Comparison of ENCODE assay signal across 1 cellular context in the genomic region with DNA sequence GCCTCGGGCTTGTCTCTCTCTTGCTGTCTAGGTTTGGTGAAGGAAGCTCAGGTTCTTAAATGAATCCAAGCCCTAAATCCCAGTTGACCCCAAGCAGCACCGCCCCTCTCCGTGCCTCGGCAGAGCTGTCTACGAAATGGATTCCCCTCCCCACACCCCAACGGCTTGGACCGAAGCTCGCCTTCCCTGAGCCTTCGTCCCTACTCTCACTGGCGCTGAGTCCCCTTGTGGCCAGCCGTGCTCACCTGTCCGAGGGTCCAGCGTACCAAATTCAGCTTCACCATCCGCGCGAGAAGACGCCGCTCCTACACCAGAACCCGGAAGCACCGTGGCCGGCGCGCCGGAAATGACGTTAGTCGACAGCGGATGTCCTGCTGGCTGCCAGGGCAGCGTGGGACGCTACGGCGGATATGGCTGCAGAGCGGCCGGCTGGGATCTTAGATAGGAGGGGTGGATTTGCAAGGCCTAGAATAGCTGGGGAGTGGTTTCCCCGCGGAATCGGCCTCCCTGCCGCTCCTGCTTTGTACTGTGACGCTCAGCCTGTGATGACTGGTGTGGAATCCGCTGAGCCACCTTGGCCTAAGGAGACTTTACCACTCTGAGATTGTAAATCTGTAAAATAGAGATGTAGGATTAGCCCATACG.
TF ChIP-seq lines count a peak whose summit lies in the region.

A gene (minus strand): TSS at position 325 of the 645 bp plus-strand sequence. CDS start 2,201 bp downstream, outside the sequence.

TF ChIP-seq in K562, 482 proteins besides CTCF, POLR2A, EP300 and RAD21 (continued from another document and continues in another):
- TF ChIP-seq, protein P1, sequence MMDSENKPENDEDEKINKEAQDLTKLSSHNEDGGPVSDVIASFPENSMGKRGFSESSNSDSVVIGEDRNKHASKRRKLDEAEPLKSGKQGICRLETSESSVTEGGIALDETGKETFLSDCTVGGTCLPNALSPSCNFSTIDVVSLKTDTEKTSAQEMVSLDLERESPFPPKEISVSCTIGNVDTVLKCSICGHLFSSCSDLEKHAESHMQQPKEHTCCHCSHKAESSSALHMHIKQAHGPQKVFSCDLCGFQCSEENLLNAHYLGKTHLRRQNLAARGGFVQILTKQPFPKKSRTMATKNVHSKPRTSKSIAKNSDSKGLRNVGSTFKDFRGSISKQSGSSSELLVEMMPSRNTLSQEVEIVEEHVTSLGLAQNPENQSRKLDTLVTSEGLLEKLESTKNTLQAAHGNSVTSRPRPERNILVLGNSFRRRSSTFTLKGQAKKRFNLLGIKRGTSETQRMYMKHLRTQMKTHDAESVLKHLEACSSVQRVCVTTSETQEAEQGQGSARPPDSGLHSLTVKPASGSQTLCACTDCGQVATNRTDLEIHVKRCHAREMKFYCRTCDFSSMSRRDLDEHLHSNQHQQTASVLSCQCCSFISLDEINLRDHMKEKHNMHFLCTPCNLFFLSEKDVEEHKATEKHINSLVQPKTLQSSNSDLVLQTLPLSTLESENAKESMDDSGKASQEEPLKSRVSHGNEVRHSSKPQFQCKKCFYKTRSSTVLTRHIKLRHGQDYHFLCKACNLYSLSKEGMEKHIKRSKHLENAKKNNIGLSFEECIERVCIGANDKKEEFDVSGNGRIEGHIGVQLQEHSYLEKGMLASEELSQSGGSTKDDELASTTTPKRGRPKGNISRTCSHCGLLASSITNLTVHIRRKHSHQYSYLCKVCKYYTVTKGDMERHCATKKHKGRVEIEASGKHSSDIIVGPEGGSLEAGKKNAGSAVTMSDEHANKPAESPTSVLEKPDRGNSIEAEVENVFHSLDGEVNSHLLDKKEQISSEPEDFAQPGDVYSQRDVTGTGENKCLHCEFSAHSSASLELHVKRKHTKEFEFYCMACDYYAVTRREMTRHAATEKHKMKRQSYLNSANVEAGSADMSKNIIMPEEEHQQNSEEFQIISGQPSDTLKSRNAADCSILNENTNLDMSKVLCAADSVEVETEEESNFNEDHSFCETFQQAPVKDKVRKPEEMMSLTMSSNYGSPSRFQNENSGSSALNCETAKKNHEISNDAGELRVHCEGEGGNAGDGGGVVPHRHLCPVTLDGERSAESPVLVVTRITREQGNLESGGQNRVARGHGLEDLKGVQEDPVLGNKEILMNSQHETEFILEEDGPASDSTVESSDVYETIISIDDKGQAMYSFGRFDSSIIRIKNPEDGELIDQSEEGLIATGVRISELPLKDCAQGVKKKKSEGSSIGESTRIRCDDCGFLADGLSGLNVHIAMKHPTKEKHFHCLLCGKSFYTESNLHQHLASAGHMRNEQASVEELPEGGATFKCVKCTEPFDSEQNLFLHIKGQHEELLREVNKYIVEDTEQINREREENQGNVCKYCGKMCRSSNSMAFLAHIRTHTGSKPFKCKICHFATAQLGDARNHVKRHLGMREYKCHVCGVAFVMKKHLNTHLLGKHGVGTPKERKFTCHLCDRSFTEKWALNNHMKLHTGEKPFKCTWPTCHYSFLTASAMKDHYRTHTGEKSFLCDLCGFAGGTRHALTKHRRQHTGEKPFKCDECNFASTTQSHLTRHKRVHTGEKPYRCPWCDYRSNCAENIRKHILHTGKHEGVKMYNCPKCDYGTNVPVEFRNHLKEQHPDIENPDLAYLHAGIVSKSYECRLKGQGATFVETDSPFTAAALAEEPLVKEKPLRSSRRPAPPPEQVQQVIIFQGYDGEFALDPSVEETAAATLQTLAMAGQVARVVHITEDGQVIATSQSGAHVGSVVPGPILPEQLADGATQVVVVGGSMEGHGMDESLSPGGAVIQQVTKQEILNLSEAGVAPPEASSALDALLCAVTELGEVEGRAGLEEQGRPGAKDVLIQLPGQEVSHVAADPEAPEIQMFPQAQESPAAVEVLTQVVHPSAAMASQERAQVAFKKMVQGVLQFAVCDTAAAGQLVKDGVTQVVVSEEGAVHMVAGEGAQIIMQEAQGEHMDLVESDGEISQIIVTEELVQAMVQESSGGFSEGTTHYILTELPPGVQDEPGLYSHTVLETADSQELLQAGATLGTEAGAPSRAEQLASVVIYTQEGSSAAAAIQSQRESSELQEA (IDR thresholded peaks at IDR 0.05; ENCODE audit: low read depth) = no peak
- no peak for TF ChIP-seq RFX7 (CRISPR knock-in tag; IDR thresholded peaks at IDR 0.05)
- no peak; the same call in 1 of the 2 replicates for TF ChIP-seq STAT5A (IDR thresholded peaks at IDR 0.05; ENCODE audit: borderline replicate concordance, low read length)
- peak; percentile 98 for TF ChIP-seq CREM (IDR thresholded peaks at IDR 0.05; ENCODE audit: low read depth)
- no peak for TF ChIP-seq SAFB (IDR thresholded peaks at IDR 0.05; ENCODE audit: borderline replicate concordance, low read depth, low read length)
- TF ChIP-seq NR2C2 (CRISPR knock-in tag; IDR thresholded peaks at IDR 0.05) = no peak
- peak; percentile 57; the same call in 1 of the 2 replicates for TF ChIP-seq NR2C2 (tag; IDR thresholded peaks at IDR 0.05)
- no peak for TF ChIP-seq ZZZ3 (IDR thresholded peaks at IDR 0.05)
- TF ChIP-seq, protein P2, sequence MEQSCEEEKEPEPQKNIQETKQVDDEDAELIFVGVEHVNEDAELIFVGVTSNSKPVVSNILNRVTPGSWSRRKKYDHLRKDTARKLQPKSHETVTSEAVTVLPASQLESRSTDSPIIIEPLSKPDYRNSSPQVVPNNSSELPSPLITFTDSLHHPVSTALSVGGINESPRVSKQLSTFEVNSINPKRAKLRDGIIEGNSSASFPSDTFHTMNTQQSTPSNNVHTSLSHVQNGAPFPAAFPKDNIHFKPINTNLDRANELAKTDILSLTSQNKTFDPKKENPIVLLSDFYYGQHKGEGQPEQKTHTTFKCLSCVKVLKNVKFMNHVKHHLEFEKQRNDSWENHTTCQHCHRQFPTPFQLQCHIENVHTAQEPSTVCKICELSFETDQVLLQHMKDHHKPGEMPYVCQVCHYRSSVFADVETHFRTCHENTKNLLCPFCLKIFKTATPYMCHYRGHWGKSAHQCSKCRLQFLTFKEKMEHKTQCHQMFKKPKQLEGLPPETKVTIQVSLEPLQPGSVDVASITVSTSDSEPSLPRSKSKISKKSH (CRISPR knock-in tag; IDR thresholded peaks at IDR 0.05) = no peak
- no peak for TF ChIP-seq ZSCAN32 (CRISPR knock-in tag; IDR thresholded peaks at IDR 0.05)
- peak; percentile 92 to 95; a peak in 2 of 4 replicates for TF ChIP-seq SIN3A (IDR thresholded peaks at IDR 0.05; ENCODE audit: borderline replicate concordance in 2 of 2, control insufficient read depth in 1 of 2, low read depth in 2 of 2, low read length in 2 of 2)
- TF ChIP-seq, protein P3, sequence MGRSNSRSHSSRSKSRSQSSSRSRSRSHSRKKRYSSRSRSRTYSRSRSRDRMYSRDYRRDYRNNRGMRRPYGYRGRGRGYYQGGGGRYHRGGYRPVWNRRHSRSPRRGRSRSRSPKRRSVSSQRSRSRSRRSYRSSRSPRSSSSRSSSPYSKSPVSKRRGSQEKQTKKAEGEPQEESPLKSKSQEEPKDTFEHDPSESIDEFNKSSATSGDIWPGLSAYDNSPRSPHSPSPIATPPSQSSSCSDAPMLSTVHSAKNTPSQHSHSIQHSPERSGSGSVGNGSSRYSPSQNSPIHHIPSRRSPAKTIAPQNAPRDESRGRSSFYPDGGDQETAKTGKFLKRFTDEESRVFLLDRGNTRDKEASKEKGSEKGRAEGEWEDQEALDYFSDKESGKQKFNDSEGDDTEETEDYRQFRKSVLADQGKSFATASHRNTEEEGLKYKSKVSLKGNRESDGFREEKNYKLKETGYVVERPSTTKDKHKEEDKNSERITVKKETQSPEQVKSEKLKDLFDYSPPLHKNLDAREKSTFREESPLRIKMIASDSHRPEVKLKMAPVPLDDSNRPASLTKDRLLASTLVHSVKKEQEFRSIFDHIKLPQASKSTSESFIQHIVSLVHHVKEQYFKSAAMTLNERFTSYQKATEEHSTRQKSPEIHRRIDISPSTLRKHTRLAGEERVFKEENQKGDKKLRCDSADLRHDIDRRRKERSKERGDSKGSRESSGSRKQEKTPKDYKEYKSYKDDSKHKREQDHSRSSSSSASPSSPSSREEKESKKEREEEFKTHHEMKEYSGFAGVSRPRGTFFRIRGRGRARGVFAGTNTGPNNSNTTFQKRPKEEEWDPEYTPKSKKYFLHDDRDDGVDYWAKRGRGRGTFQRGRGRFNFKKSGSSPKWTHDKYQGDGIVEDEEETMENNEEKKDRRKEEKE (IDR thresholded peaks at IDR 0.05; ENCODE audit: borderline replicate concordance in 1 of 2, control insufficient read depth in 1 of 2, low read depth in 2 of 2, low read length in 1 of 2) = 0 out of 4 replicates have a peak, but pooled peaks of 1 of the 2 experiments have one; percentile 48
- no peak for TF ChIP-seq KLF1 (tag; IDR thresholded peaks at IDR 0.05)
- TF ChIP-seq, protein P4, sequence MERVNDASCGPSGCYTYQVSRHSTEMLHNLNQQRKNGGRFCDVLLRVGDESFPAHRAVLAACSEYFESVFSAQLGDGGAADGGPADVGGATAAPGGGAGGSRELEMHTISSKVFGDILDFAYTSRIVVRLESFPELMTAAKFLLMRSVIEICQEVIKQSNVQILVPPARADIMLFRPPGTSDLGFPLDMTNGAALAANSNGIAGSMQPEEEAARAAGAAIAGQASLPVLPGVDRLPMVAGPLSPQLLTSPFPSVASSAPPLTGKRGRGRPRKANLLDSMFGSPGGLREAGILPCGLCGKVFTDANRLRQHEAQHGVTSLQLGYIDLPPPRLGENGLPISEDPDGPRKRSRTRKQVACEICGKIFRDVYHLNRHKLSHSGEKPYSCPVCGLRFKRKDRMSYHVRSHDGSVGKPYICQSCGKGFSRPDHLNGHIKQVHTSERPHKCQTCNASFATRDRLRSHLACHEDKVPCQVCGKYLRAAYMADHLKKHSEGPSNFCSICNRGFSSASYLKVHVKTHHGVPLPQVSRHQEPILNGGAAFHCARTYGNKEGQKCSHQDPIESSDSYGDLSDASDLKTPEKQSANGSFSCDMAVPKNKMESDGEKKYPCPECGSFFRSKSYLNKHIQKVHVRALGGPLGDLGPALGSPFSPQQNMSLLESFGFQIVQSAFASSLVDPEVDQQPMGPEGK (CRISPR knock-in tag; IDR thresholded peaks at IDR 0.05; ENCODE audit: borderline replicate concordance) = no peak
- no peak for TF ChIP-seq LARP7 (IDR thresholded peaks at IDR 0.05)
- no peak for TF ChIP-seq SNRNP70 (optimal IDR thresholded peaks at IDR 0.05; ENCODE audit: low read depth, low read length)
- no peak for TF ChIP-seq ZFP30 (CRISPR knock-in tag; IDR thresholded peaks at IDR 0.05; ENCODE audit: borderline replicate concordance)
- TF ChIP-seq MTA2 (IDR thresholded peaks at IDR 0.05; ENCODE audit: low read depth) = no peak
- no peak for TF ChIP-seq NR3C1 (CRISPR knock-in tag; IDR thresholded peaks at IDR 0.05)
- no peak for TF ChIP-seq SRSF9 (IDR thresholded peaks at IDR 0.05; ENCODE audit: borderline replicate concordance, low read depth, low read length)
- TF ChIP-seq, protein P5, sequence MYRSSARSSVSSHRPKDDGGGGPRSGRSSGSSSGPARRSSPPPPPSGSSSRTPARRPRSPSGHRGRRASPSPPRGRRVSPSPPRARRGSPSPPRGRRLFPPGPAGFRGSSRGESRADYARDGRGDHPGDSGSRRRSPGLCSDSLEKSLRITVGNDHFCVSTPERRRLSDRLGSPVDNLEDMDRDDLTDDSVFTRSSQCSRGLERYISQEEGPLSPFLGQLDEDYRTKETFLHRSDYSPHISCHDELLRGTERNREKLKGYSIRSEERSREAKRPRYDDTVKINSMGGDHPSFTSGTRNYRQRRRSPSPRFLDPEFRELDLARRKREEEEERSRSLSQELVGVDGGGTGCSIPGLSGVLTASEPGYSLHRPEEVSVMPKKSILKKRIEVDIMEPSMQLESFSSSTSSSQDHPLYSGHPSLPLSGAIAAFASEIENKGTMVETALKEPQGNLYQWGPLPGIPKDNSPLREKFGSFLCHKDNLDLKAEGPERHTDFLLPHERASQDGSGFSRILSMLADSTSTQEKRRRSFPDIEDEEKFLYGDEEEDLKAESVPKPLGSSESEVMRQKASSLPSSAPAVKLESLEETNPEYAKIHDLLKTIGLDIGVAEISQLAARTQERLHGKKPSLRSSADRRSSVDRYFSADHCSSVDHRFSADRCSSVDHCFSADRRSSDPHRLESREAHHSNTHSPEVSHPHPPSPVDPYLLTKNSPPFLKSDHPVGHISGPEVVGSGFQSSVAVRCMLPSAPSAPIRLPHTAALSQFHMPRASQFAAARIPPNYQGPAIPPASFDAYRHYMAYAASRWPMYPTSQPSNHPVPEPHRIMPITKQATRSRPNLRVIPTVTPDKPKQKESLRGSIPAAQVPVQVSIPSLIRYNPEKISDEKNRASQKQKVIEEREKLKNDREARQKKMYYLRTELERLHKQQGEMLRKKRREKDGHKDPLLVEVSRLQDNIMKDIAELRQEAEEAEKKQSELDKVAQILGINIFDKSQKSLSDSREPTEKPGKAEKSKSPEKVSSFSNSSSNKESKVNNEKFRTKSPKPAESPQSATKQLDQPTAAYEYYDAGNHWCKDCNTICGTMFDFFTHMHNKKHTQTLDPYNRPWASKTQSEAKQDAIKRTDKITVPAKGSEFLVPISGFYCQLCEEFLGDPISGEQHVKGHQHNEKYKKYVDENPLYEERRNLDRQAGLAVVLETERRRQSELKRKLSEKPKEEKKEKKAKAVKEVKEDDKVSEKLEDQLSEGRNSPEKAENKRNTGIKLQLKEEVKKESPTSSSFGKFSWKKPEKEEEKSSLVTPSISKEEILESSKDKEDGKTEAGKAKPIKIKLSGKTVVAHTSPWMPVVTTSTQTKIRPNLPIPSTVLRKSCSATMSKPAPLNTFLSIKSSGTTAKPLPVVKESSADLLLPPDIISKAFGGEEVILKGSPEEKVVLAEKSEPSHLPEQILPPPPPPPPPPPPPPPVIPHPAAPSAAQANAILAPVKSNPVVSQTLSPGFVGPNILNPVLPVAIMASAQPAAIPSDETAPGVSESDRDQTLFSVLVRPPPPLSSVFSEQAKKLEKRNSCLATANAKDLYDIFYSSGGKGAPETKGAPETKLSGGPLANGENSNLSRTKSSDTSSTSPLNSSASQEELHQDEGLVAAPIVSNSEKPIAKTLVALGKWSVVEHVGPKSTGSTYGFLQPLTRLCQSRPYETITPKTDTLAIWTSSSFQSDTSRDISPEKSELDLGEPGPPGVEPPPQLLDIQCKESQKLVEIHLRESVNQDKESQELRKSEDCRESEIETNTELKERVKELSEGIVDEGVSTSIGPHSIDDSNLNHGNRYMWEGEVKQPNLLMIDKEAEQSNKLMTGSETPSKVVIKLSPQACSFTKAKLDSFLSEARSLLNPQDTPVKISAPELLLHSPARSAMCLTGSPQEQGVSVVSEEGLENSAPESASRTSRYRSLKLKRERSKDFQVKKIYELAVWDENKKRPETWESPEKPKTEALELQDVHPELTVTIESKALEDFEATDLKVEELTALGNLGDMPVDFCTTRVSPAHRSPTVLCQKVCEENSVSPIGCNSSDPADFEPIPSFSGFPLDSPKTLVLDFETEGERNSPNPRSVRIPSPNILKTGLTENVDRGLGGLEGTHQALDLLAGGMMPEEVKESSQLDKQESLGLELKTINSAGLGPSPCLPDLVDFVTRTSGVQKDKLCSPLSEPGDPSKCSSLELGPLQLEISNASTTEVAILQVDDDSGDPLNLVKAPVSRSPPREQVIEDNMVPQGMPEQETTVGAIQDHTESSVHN (IDR thresholded peaks at IDR 0.05; ENCODE audit: borderline replicate concordance in 1 of 2, low read depth in 1 of 2) = no peak
- peak in 2 of 3 experiments; percentile 69 to 88 for TF ChIP-seq YY1 (IDR thresholded peaks at IDR 0.05; ENCODE audit: borderline replicate concordance in 1 of 3, control insufficient read depth in 1 of 3, extremely low read depth in 1 of 3, insufficient read depth in 3 of 3, insufficient read length in 1 of 3, insufficient replicate concordance in 2 of 3, low read depth in 1 of 3, low read length in 2 of 3)
- TF ChIP-seq, protein P6, sequence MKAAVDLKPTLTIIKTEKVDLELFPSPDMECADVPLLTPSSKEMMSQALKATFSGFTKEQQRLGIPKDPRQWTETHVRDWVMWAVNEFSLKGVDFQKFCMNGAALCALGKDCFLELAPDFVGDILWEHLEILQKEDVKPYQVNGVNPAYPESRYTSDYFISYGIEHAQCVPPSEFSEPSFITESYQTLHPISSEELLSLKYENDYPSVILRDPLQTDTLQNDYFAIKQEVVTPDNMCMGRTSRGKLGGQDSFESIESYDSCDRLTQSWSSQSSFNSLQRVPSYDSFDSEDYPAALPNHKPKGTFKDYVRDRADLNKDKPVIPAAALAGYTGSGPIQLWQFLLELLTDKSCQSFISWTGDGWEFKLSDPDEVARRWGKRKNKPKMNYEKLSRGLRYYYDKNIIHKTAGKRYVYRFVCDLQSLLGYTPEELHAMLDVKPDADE (conservative IDR thresholded peaks at IDR 0.05; ENCODE audit: control insufficient read depth, low read depth, low read length) = 0 out of 2 replicates have a peak, but pooled peaks have one; percentile 37
- no peak for TF ChIP-seq MAFF (IDR thresholded peaks at IDR 0.05; ENCODE audit: low read length)
